Comparison of ENCODE assay signal across 2 cellular contexts in genomic region chr1:101120868-101121267, GRCh38.
TF ChIP-seq lines count a peak whose summit lies in the region.

No MANE protein-coding gene starts in this region.

TF ChIP-seq in GM12878, 131 proteins besides CTCF, POLR2A, EP300 and RAD21:
- TF ChIP-seq CUX1 (IDR thresholded peaks at IDR 0.05; ENCODE audit: insufficient replicate concordance, low read depth, low read length) (no peak), KAT2A (conservative IDR thresholded peaks at IDR 0.05; ENCODE audit: control insufficient read depth, low read depth, low read length) (no peak), RFX5 (IDR thresholded peaks at IDR 0.05; ENCODE audit: low read depth, low read length) (no peak), PML (IDR thresholded peaks at IDR 0.05; ENCODE audit: low read length) (no peak), FOS (IDR thresholded peaks at IDR 0.05; ENCODE audit: borderline replicate concordance, extremely low read depth, insufficient read length) (no peak), TCF7 (IDR thresholded peaks at IDR 0.05; ENCODE audit: borderline replicate concordance) (no peak), USF2 (IDR thresholded peaks at IDR 0.05; ENCODE audit: borderline replicate concordance, low read depth, low read length) (no peak), NFIC (IDR thresholded peaks at IDR 0.05; ENCODE audit: low read depth, low read length) (no peak), IKZF2 (IDR thresholded peaks at IDR 0.05) (no peak), TARDBP (IDR thresholded peaks at IDR 0.05; ENCODE audit: borderline replicate concordance) (no peak), YBX1 (IDR thresholded peaks at IDR 0.05) (no peak), CEBPZ (IDR thresholded peaks at IDR 0.05; ENCODE audit: low read depth, low read length) (no peak), EZH2 (IDR thresholded peaks at IDR 0.05; ENCODE audit: borderline replicate concordance, control insufficient read depth, low read depth, low read length) (no peak), IRF3 (IDR thresholded peaks at IDR 0.05) (no peak), ASH2L (IDR thresholded peaks at IDR 0.05; ENCODE audit: borderline replicate concordance, low read depth) (no peak)

TF ChIP-seq in WTC11, 78 proteins besides CTCF, POLR2A, EP300 and RAD21 (continued from another document):
- TF ChIP-seq AFF4 (CRISPR knock-in tag; IDR thresholded peaks at IDR 0.05; ENCODE audit: borderline replicate concordance) (no peak), GABPB1 (CRISPR knock-in tag; IDR thresholded peaks at IDR 0.05) (no peak), TEAD1 (CRISPR knock-in tag; IDR thresholded peaks at IDR 0.05) (no peak), NFE2L1 (CRISPR knock-in tag; IDR thresholded peaks at IDR 0.05) (no peak), MXD4 (CRISPR knock-in tag; IDR thresholded peaks at IDR 0.05; ENCODE audit: borderline replicate concordance) (no peak), ZNF512 (CRISPR knock-in tag; IDR thresholded peaks at IDR 0.05; ENCODE audit: borderline replicate concordance) (no peak), SP1 (CRISPR knock-in tag; conservative IDR thresholded peaks at IDR 0.05) (no peak), ZNF121 (CRISPR knock-in tag; IDR thresholded peaks at IDR 0.05) (no peak)
